Comparison of ENCODE assay signal across 15 cellular contexts in genomic region chr2:226916662-226917061, GRCh38.
DNase-seq lines count a peak whose midpoint lies in the region; ATAC-seq and TF ChIP-seq lines count a peak whose summit lies in the region.
"Had no signal": no experiment of that assay in that cellular context is flagged by ENCODE, and none has a peak within 500 bp of the region (broad histone marks: within the 10 kb centered on the region; RNA-seq: fewer than 3 reads in every experiment).

No MANE protein-coding gene starts in this region.

- no peaks in the 10 kb centered on the region for H3K9me3 Mint-ChIP-seq in H9

- no peak overlapping the region for H3K23ac ChIP-seq in H9 (ENCODE audit: insufficient read length, low read depth, low read length)

- H3K27ac ChIP-seq in OCI-LY1 (ENCODE audit: low read depth, low read length, poor library complexity, severe bottlenecking) (peak overlapping the region; percentile 49), H9 (ENCODE audit: insufficient read length, low read depth, low read length) (no peak overlapping the region), PC-3 (ENCODE audit: low read length) (no peak overlapping the region)
- H3K27ac ChIP-seq: BLaER1, dorsolateral prefrontal cortex, HL-60, lower lobe of right lung, VCaP had no signal

- H4K91ac ChIP-seq in H9 (ENCODE audit: insufficient read length, low read depth, low read length): no peak overlapping the region

- no peak overlapping the region for H2BK5ac ChIP-seq in H9 (ENCODE audit: insufficient read length, low read length)

- H3K4me3 ChIP-seq in OCI-LY1 (ENCODE audit: low read depth, low read length, poor library complexity, severe bottlenecking) (no peak overlapping the region), PC-3 (ENCODE audit: low read length) (no peak overlapping the region)
- H3K4me3 ChIP-seq: BLaER1, dorsolateral prefrontal cortex, lower lobe of right lung had no signal

- no peak overlapping the region for H4K8ac ChIP-seq in H9 (replicated peaks; ENCODE audit: insufficient read length, low read depth, low read length)

- H3K23me2 ChIP-seq in H9 (ENCODE audit: insufficient read length, low read depth, low read length, poor library complexity, severe bottlenecking): no peaks in the 10 kb centered on the region

- no peaks in the 10 kb centered on the region for H3F3A ChIP-seq in OCI-LY1 (ENCODE audit: insufficient read depth, low read length)
- H3F3A ChIP-seq in PC-3 (ENCODE audit: low read length, unreplicated experiment): no peaks in the 10 kb centered on the region

- H3K27me3 ChIP-seq in OCI-LY1 (ENCODE audit: insufficient read depth, low read length): no peaks in the 10 kb centered on the region
- H3K27me3 ChIP-seq in H9 (ENCODE audit: insufficient read depth, low read length): no peaks in the 10 kb centered on the region
- H3K27me3 ChIP-seq in PC-3 (ENCODE audit: low read length): no peaks in the 10 kb centered on the region
- H3K27me3 ChIP-seq: BLaER1, dorsolateral prefrontal cortex had no signal

- H2BK12ac ChIP-seq in H9 (ENCODE audit: insufficient read length, low read depth, low read length): no peak overlapping the region

- no peak overlapping the region for H2BK20ac ChIP-seq in H9 (ENCODE audit: low read depth, low read length, poor library complexity, severe bottlenecking)

- DNase-seq in NK-92 (lab: John Stamatoyannopoulos, UW; ENCODE audit: unreplicated experiment) (no peak), H9 (no peak), PC-3 (no peak), NCI-H82 treated with DMSO at 0.1 percent for 48 hours (lab: John Stamatoyannopoulos, UW; ENCODE audit: unreplicated experiment) (no peak)
- DNase-seq: dorsolateral prefrontal cortex, lower lobe of right lung, NCI-H1417 treated with DMSO at 0.1 percent for 48 hours had no signal

- H2AFZ ChIP-seq in OCI-LY1 (ENCODE audit: low read length): no peak overlapping the region
- H2AFZ ChIP-seq in H9 (ENCODE audit: low read length): no peak overlapping the region
- no peak overlapping the region for H2AFZ ChIP-seq in PC-3 (ENCODE audit: low read length)

- POLR2A ChIA-PET in PC-3 (lab: Charles Lee; ENCODE audit: unreplicated experiment): no interaction called here

- H3K36me3 Mint-ChIP-seq in H9 (ENCODE audit: insufficient read depth in 1 of 3, low read depth in 3 of 3): no peaks in the 10 kb centered on the region

- intact Hi-C loops in PC-3 (cut with micrococcal nuclease): no loop called here

- peaks cover 15% of the 10 kb centered on the region for H3K4me1 ChIP-seq in OCI-LY1 (ENCODE audit: insufficient read depth, low read length, severe bottlenecking)
- H3K4me1 ChIP-seq in H9 (ENCODE audit: insufficient read depth, low read length): no peaks in the 10 kb centered on the region
- H3K4me1 ChIP-seq in PC-3 (ENCODE audit: insufficient read depth, low read length): peaks cover 5% of the 10 kb centered on the region; the same call in 1 of the 2 replicates
- H3K4me1 ChIP-seq: BLaER1, lower lobe of right lung had no signal

- no peak overlapping the region for H3K4me3 Mint-ChIP-seq in H9

- no peak overlapping the region for H2BK120ac ChIP-seq in H9 (ENCODE audit: low read depth, low read length, poor library complexity, severe bottlenecking)

- H3K27ac Mint-ChIP-seq in H9: peak overlapping the region in 1 of 3 experiments; percentile 6; a peak in 1 of 7 replicates

- no peak overlapping the region for H3K4ac ChIP-seq in H9 (ENCODE audit: low read depth, low read length)

- H3K9ac ChIP-seq in OCI-LY1 (ENCODE audit: low read length): no peak overlapping the region
- no peak overlapping the region for H3K9ac ChIP-seq in H9 (ENCODE audit: extremely low read depth, insufficient read length, low read length)
- no peak overlapping the region for H3K9ac ChIP-seq in PC-3 (ENCODE audit: low read length)
- H3K9ac ChIP-seq: BLaER1 had no signal

- no peaks in the 10 kb centered on the region for H3K9me2 ChIP-seq in OCI-LY1 (ENCODE audit: low read depth, low read length)
- H3K9me2 ChIP-seq in PC-3 (replicated peaks; ENCODE audit: low read length): no peaks in the 10 kb centered on the region

- no peak overlapping the region for H3K18ac ChIP-seq in H9 (ENCODE audit: insufficient read length, low read depth, low read length)

- H3K14ac ChIP-seq in H9 (ENCODE audit: insufficient read depth, low read length): no peak overlapping the region

- H3T11ph ChIP-seq in H9 (ENCODE audit: low read length): no peak overlapping the region

- no TSS peak for BruUV-seq in PC-3 (replicated peaks; lab: Mats Ljungman, UMichigan)

- no peak overlapping the region for H2AK5ac ChIP-seq in H9 (ENCODE audit: insufficient read length, low read length)

- H3K36me3 ChIP-seq in OCI-LY1 (ENCODE audit: insufficient read depth, low read length) (peaks cover 31% of the 10 kb centered on the region), PC-3 (ENCODE audit: low read depth, low read length) (no peaks in the 10 kb centered on the region)
- H3K36me3 ChIP-seq: lower lobe of right lung had no signal

- H4K20me1 ChIP-seq in OCI-LY1 (ENCODE audit: insufficient read depth, low read length): no peaks in the 10 kb centered on the region
- H4K20me1 ChIP-seq in H9 (ENCODE audit: control insufficient read depth, insufficient read depth, insufficient read length): no peaks in the 10 kb centered on the region
- no peaks in the 10 kb centered on the region for H4K20me1 ChIP-seq in PC-3 (ENCODE audit: low read length)
- H4K20me1 ChIP-seq: BLaER1 had no signal

- no CpG with 5 or more reads among the region's 1 CpG for WGBS in H9 (ENCODE audit: extremely low coverage, insufficient read length, low lambda C conversion rate)

- no peaks in the 10 kb centered on the region for H3K79me1 ChIP-seq in H9 (ENCODE audit: insufficient read depth, low read depth, low read length, poor library complexity, severe bottlenecking)

- no peaks in the 10 kb centered on the region for H3K4me1 Mint-ChIP-seq in H9

- TF ChIP-seq CTCF in OCI-LY1 (IDR thresholded peaks at IDR 0.05; ENCODE audit: low read length): no peak
- TF ChIP-seq CTCF in H9 (conservative IDR thresholded peaks at IDR 0.05): no peak
- no peak for TF ChIP-seq CTCF in PC-3 (conservative IDR thresholded peaks at IDR 0.05; ENCODE audit: low read depth, low read length)

- no peaks in the 10 kb centered on the region for H3K79me2 ChIP-seq in OCI-LY1 (ENCODE audit: insufficient read depth, low read length)
- no peaks in the 10 kb centered on the region for H3K79me2 ChIP-seq in H9 (ENCODE audit: insufficient read depth, low read length)
- H3K79me2 ChIP-seq in PC-3 (ENCODE audit: low read length): no peaks in the 10 kb centered on the region

- H3K4me2 ChIP-seq in OCI-LY1 (ENCODE audit: low read length) (no peak overlapping the region), H9 (ENCODE audit: insufficient read depth, insufficient read length, low read length) (no peak overlapping the region), PC-3 (ENCODE audit: low read length) (no peak overlapping the region)
- H3K4me2 ChIP-seq: BLaER1 had no signal

- no peaks in the 10 kb centered on the region for H3K27me3 Mint-ChIP-seq in H9 (ENCODE audit: low read depth)

- no peak overlapping the region for H4K5ac ChIP-seq in H9 (ENCODE audit: insufficient read length, low read depth, low read length)

- CTCF ChIA-PET in PC-3 (lab: Charles Lee): no interaction called here

- ATAC-seq in GM18499 (IDR thresholded peaks at IDR 0.05; ENCODE audit: insufficient read depth, unreplicated experiment) (peak; percentile 58), GM19468 (IDR thresholded peaks at IDR 0.05; ENCODE audit: extremely low read depth, unreplicated experiment) (peak; percentile 87), HG02981 (IDR thresholded peaks at IDR 0.05; ENCODE audit: unreplicated experiment) (peak; percentile 90), PC-3 (no peak)
- ATAC-seq: lower lobe of right lung, Panc1 had no signal

- no peak overlapping the region for H3K56ac ChIP-seq in H9 (ENCODE audit: insufficient read length, low read depth, low read length)

- H2BK15ac ChIP-seq in H9 (ENCODE audit: low read depth, low read length): no peak overlapping the region

- H3K9me3 ChIP-seq in OCI-LY1 (ENCODE audit: low read length): no peaks in the 10 kb centered on the region; the same call in 1 of the 2 replicates
- H3K9me3 ChIP-seq in H9 (ENCODE audit: control insufficient read depth, low read depth, low read length): no peaks in the 10 kb centered on the region
- no peaks in the 10 kb centered on the region for H3K9me3 ChIP-seq in PC-3 (ENCODE audit: low read length)
- H3K9me3 ChIP-seq: BLaER1, lower lobe of right lung had no signal
